Comparison of ENCODE assay signal across 8 cellular contexts in the genomic region with DNA sequence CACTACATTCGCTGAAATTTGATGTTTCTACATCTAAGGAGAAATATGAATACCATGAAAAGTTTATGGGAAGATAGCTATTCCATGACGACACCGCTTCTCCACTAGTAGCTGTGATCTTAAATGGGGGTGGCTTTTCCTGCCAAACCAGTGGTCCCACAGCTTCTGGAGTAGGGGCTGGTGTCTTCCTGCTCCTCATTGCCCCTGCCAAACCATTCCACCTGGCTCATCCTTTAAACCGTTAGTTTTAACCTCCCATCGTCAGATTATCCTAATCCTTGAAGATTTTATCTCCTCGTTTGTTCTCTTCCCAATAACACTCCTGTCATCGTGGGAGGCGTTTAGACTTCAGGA. TPM values are rescaled to one million over a fixed set of nuclear protein-coding genes. Genes with fewer than 3 reads are reported as not detected.
DNase-seq lines count a peak whose midpoint lies in the region; ATAC-seq and TF ChIP-seq lines count a peak whose summit lies in the region.

No MANE protein-coding gene starts in this region.

- ATAC-seq in right lobe of liver = no peak
- no peak for ATAC-seq in HG03108 (IDR thresholded peaks at IDR 0.05; ENCODE audit: unreplicated experiment)

- peak overlapping the region; percentile 78 to 80 for H3K4me3 ChIP-seq in ascending aorta
- H3K4me3 ChIP-seq in right lobe of liver = peak overlapping the region; percentile 68 to 86 (median 78)
- peak overlapping the region; percentile 41 to 95 (median 74) for H3K4me3 ChIP-seq in transverse colon

- intact Hi-C loops in activated naive CD4-positive, alpha-beta T cell treated with anti-CD3 and anti-CD28 coated beads for 36 hours (cut with micrococcal nuclease) = loop anchor here (1.0 to 10.0 kb wide), 8 partner anchors 18 to 305 kb away; a partner anchor contains a TSS
- intact Hi-C loops in ascending aorta (cut with DNase I) = loop anchor here (1.0 to 5.0 kb wide), 9 partner anchors 18 to 211 kb away; a partner anchor contains a TSS
- intact Hi-C loops in right lobe of liver (cut with DNase I) = no loop called here
- intact Hi-C loops in transverse colon (cut with DNase I; ENCODE audit: low total_unique reads) = no loop called here

- TF ChIP-seq POLR2A in right lobe of liver (IDR thresholded peaks at IDR 0.05) = no peak
- TF ChIP-seq POLR2A in transverse colon (IDR thresholded peaks at IDR 0.05) = no peak

- peak overlapping the region; percentile 92 for H3K27ac Mint-ChIP-seq in activated naive CD4-positive, alpha-beta T cell treated with anti-CD3 and anti-CD28 coated beads for 36 hours

- H3K27ac ChIP-seq in ascending aorta (peak overlapping the region; percentile 53 to 69), right lobe of liver (peak overlapping the region in 2 of 3 donors; percentile 41 to 60), transverse colon (peak overlapping the region; percentile 64 to 86 (median 74))

- TF ChIP-seq CTCF in ascending aorta (IDR thresholded peaks at IDR 0.05) = no peak
- no peak for TF ChIP-seq CTCF in right lobe of liver (IDR thresholded peaks at IDR 0.05)
- no peak for TF ChIP-seq CTCF in transverse colon (IDR thresholded peaks at IDR 0.05)

- peaks cover 33% of the 10 kb centered on the region for H3K36me3 Mint-ChIP-seq in activated naive CD4-positive, alpha-beta T cell treated with anti-CD3 and anti-CD28 coated beads for 36 hours (ENCODE audit: low read depth)

- CTCF ChIA-PET in activated naive CD4-positive, alpha-beta T cell treated with anti-CD3 and anti-CD28 coated beads for 36 hours (lab: Charles Lee) = no interaction called here

- in situ Hi-C loops in transverse colon (cut with MboI; ENCODE audit: low pct_ligation_motif_present in 1 of 4, low pct_unique_long_range_greater_than_20kb in 1 of 4, low sequenced_read_pairs in 3 of 4) = no loop called here

- no peak for DNase-seq in activated naive CD4-positive, alpha-beta T cell treated with anti-CD3 and anti-CD28 coated beads for 36 hours
- DNase-seq in activated naive CD4-positive, alpha-beta T cell (lab: John Stamatoyannopoulos, UW) = no peak
- DNase-seq in ascending aorta (ENCODE audit: low spot score in 2 of 2) (no peak), right lobe of liver (no peak), transverse colon (no peak), cerebellar cortex (ENCODE audit: low spot score) (no peak), NCI-H69 (lab: John Stamatoyannopoulos, UW) (no peak)

- H3K4me1 Mint-ChIP-seq in activated naive CD4-positive, alpha-beta T cell treated with anti-CD3 and anti-CD28 coated beads for 36 hours (ENCODE audit: low read depth) = peaks cover 13% of the 10 kb centered on the region

- no peak for TF ChIP-seq EP300 in transverse colon (IDR thresholded peaks at IDR 0.05; ENCODE audit: low read depth)

- peaks cover 35% of the 10 kb centered on the region for H3K9me3 Mint-ChIP-seq in activated naive CD4-positive, alpha-beta T cell treated with anti-CD3 and anti-CD28 coated beads for 36 hours

- H3K27me3 ChIP-seq in ascending aorta (no peaks in the 10 kb centered on the region), right lobe of liver (no peaks in the 10 kb centered on the region), transverse colon (no peaks in the 10 kb centered on the region)

- peaks cover 0 to 9% of the 10 kb centered on the region in 2 donors for H3K4me1 ChIP-seq in ascending aorta
- peaks cover 0 to 8% (median 0%) of the 10 kb centered on the region in 4 donors for H3K4me1 ChIP-seq in right lobe of liver
- H3K4me1 ChIP-seq in transverse colon = peaks cover 0 to 17% (median 14%) of the 10 kb centered on the region in 4 donors

- H3K27me3 Mint-ChIP-seq in activated naive CD4-positive, alpha-beta T cell treated with anti-CD3 and anti-CD28 coated beads for 36 hours (ENCODE audit: low read depth) = no peaks in the 10 kb centered on the region

- H3K4me3 Mint-ChIP-seq in activated naive CD4-positive, alpha-beta T cell treated with anti-CD3 and anti-CD28 coated beads for 36 hours = peak overlapping the region; percentile 99

- WGBS in right lobe of liver (ENCODE audit: insufficient coverage, low coverage, low lambda C conversion rate, missing lambda C conversion rate) = 14% methylated on average over 8 of the region's 8 CpGs
- WGBS in transverse colon (ENCODE audit: low coverage in 1 of 2), 2 donors = 10 to 17% methylated on average over 6 to 8 of the region's 8 CpGs

- peaks cover 7 to 12% of the 10 kb centered on the region in 2 donors for H3K36me3 ChIP-seq in ascending aorta
- peaks cover 0 to 2% (median 0%) of the 10 kb centered on the region in 4 donors for H3K36me3 ChIP-seq in right lobe of liver
- peaks cover 0 to 7% (median 2%) of the 10 kb centered on the region in 4 donors for H3K36me3 ChIP-seq in transverse colon

- peaks cover 14 to 35% of the 10 kb centered on the region in 2 donors for H3K9me3 ChIP-seq in ascending aorta
- H3K9me3 ChIP-seq in right lobe of liver = peaks cover 0 to 9% (median 0%) of the 10 kb centered on the region in 4 donors
- peaks cover 10 to 11% of the 10 kb centered on the region in 2 donors for H3K9me3 ChIP-seq in transverse colon

RNA-seq across cellular contexts. Expression of a gene that starts 0.6 kb away (rescaled TPM):
- total RNA-seq in activated naive CD4-positive, alpha-beta T cell treated with anti-CD3 and anti-CD28 coated beads for 36 hours = 1 to 10 TPM; 2.7 to 3.3 TPM
- total RNA-seq in ascending aorta = 0.32 TPM
- 1 to 10 TPM; 1.0 to 5.8 (median 1.8) TPM for total RNA-seq in right lobe of liver
- 1 to 10 TPM; 1.8 to 5.9 (median 3.5) TPM for total RNA-seq in transverse colon

RNA-seq across cellular contexts. Expression of a gene that starts 18.2 kb away (rescaled TPM):
- 1 to 10 TPM; 2.9 to 3.1 TPM for total RNA-seq in activated naive CD4-positive, alpha-beta T cell treated with anti-CD3 and anti-CD28 coated beads for 36 hours
- total RNA-seq in ascending aorta (not detected), right lobe of liver (1 to 10 TPM; 1.9 to 5.8 (median 3.1) TPM), transverse colon (1 to 10 TPM; 1.2 to 7.5 (median 3.8) TPM)

RNA-seq across cellular contexts. Expression of a gene that starts 23.0 kb away (rescaled TPM):
- 1 to 10 TPM in 1 of 2 experiments, under 1 TPM in 1; 0.74 to 1.1 TPM for total RNA-seq in activated naive CD4-positive, alpha-beta T cell treated with anti-CD3 and anti-CD28 coated beads for 36 hours
- total RNA-seq in ascending aorta (0.43 TPM), right lobe of liver (1 to 10 TPM in 5 of 6 experiments, under 1 TPM in 1; 0.87 to 1.8 (median 1.2) TPM), transverse colon (1 to 10 TPM in 3 of 4 donors, not detected in 1; 2.2 to 6.3 (median 3.0) TPM)

RNA-seq across cellular contexts. Expression of a gene that starts 49.6 kb away (rescaled TPM):
- total RNA-seq in activated naive CD4-positive, alpha-beta T cell treated with anti-CD3 and anti-CD28 coated beads for 36 hours = under 1 TPM; 0.48 to 0.96 TPM
- total RNA-seq in ascending aorta = not detected
- 1 to 10 TPM in 5 of 6 experiments, under 1 TPM in 1; 0.80 to 2.4 (median 1.7) TPM for total RNA-seq in right lobe of liver
- total RNA-seq in transverse colon = 1 to 10 TPM in 3 of 4 donors, not detected in 1; 2.2 to 8.5 (median 6.5) TPM

RNA-seq across cellular contexts. Expression of a gene that starts 51.2 kb away (rescaled TPM):
- under 1 TPM; 0.45 to 0.89 TPM for total RNA-seq in activated naive CD4-positive, alpha-beta T cell treated with anti-CD3 and anti-CD28 coated beads for 36 hours
- total RNA-seq in ascending aorta = 2.6 TPM
- 1 to 10 TPM in 5 of 6 experiments, under 1 TPM in 1; 0.50 to 2.9 (median 1.6) TPM for total RNA-seq in right lobe of liver
- total RNA-seq in transverse colon = 10 to 100 TPM in 1 of 4 donors, 1 to 10 TPM in 2, under 1 TPM in 1; 1.00 to 32.2 (median 3.7) TPM

Comparison
In these comparisons a context has a peak if more than half of its experiments do, and no peak if none do; other contexts are left out.
1. intact Hi-C loops: an anchor here in activated naive CD4-positive, alpha-beta T cell treated with anti-CD3 and anti-CD28 coated beads for 36 hours (1.0 to 10.0 kb wide) and ascending aorta (1.0 to 5.0 kb wide); none called in right lobe of liver and transverse colon.